15 cellular contexts compared by ENCODE assay signal in the genomic region with DNA sequence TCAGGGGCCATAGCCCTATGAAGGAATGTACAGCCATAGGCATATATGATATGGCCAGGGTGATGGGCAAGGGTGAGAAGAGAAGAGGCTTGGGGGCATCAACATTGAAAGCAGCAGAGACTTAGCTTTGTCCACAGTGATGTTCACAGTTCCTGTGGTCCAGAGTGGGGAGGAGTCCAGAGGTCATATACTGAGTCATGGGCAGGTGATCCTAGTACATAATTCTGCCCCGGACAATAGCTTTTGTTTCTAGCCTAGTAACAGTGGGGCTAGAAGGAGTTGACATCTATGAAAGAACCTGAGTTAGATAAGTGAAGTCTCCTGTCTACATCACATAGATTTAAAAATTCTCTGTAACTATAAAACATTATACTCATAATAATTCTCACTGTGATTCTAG.
"Had no signal": no experiment of that assay in that cellular context is flagged by ENCODE, and none has a peak within 500 bp of the region (broad histone marks: within the 10 kb centered on the region; RNA-seq: fewer than 3 reads in every experiment).

No MANE protein-coding gene starts in this region.

- H3K9me3 ChIP-seq: pancreas, testis had no signal

- H3K36me3 ChIP-seq: pancreas had no signal

- ATAC-seq: foreskin keratinocyte, pancreas had no signal

- H3K27ac ChIP-seq: foreskin keratinocyte, pancreas, VCaP had no signal

- H3K27me3 ChIP-seq: foreskin keratinocyte, pancreas, testis had no signal

- DNase-seq: activated CD4-positive, alpha-beta T cell treated with anti-CD3 and anti-CD28 coated beads for 1 hour; activated CD4-positive, alpha-beta T cell treated with anti-CD3 and anti-CD28 coated beads, Interleukin-2, amount 50 U/mL, for 4 hours; activated naive CD4-positive, alpha-beta T cell treated with anti-CD3 and anti-CD28 coated beads, Interleukin-2, amount 10 ng/mL, durations not matched to agents 7 days and 5 days; activated T-cell treated with anti-CD3 and anti-CD28 coated beads, Interleukin-2, amount 50 U/mL, for 1 hour; cortex of kidney; effector CD4-positive, alpha-beta T cell; foreskin keratinocyte; kidney glomerular epithelial cell; pancreas; stimulated activated CD4-positive, alpha-beta T cell treated with anti-CD3 and anti-CD28 coated beads, Interleukin-15, amount 100 ng/mL, for 24 hours; stimulated activated CD4-positive, alpha-beta T cell treated with anti-CD3 and anti-CD28 coated beads, Interleukin-4, amount 100 ng/mL, for 1 hour; stimulated activated naive CD4-positive, alpha-beta T cell had no signal

- H3K4me3 ChIP-seq: pancreas, skin epidermis, testis had no signal
